Comparison of ENCODE assay signal across 8 cellular contexts in the genomic region with DNA sequence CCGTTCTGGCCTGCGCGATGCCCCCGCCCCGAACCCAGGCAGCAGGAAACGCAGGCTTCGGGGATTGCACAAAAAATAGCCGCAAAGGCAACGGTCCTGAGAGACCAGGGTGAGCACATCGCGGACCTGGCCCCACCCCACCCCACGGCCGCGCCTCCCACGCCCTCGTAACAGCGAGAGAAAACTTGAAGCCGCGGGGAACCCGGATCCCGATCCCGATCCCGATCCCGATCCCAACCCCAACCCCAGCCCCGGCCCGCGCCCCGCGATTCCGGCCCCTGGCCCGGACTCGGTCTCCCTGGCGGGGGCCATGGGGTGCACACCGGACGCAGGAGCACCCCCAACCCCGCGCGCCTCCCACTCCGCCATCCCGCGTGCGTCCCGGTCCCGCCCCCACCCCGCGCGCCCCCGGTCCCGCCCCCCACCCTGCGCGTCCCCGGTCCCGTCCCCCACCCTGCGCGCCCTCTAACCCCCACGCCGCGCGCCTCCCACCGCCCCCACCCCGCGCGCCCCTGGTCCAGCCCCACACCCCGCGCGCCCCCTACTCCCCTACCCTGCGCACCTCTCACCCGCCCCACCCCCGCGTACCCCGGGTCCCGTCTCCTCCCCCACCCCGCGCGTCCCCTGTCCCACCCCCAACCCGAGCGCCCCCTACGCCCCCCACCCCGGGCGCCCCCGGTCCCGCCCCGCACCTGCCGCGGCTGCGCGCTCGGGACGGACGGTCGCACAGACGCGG. TPM values are rescaled to one million over a fixed set of nuclear protein-coding genes. Genes with fewer than 3 reads are reported as not detected.
DNase-seq lines count a peak whose midpoint lies in the region; ATAC-seq and TF ChIP-seq lines count a peak whose summit lies in the region.

No MANE protein-coding gene starts in this region.

- no peaks in the 10 kb centered on the region for H3K9me3 ChIP-seq in CD4-positive, CD25-positive, alpha-beta regulatory T cell (ENCODE audit: control insufficient read depth in 2 of 2, low read length in 2 of 2)
- no peaks in the 10 kb centered on the region for H3K9me3 ChIP-seq in Karpas-422 (ENCODE audit: low read length)

- H3K36me3 Mint-ChIP-seq in CD4-positive, CD25-positive, alpha-beta regulatory T cell = peaks cover 10% of the 10 kb centered on the region
- H3K36me3 Mint-ChIP-seq in activated CD4-positive, alpha-beta memory T cell treated with anti-CD3 and anti-CD28 coated beads for 36 hours = peaks cover 61% of the 10 kb centered on the region
- H3K36me3 Mint-ChIP-seq in natural killer cell = no peaks in the 10 kb centered on the region

- peaks cover 4 to 53% (median 31%) of the 10 kb centered on the region in 4 donors for H3K4me1 Mint-ChIP-seq in CD4-positive, CD25-positive, alpha-beta regulatory T cell
- H3K4me1 Mint-ChIP-seq in activated CD4-positive, alpha-beta memory T cell treated with anti-CD3 and anti-CD28 coated beads for 36 hours (ENCODE audit: low read depth) = peaks cover 44% of the 10 kb centered on the region
- H3K4me1 Mint-ChIP-seq in natural killer cell = peaks cover 39 to 44% of the 10 kb centered on the region in 2 donors

- H3K27ac Mint-ChIP-seq in CD4-positive, CD25-positive, alpha-beta regulatory T cell = no peak overlapping the region
- H3K27ac Mint-ChIP-seq in activated CD4-positive, alpha-beta memory T cell treated with anti-CD3 and anti-CD28 coated beads for 36 hours = peak overlapping the region; percentile 95
- H3K27ac Mint-ChIP-seq in natural killer cell = peak overlapping the region; percentile 71 to 92

- H3K4me2 ChIP-seq in Karpas-422 (ENCODE audit: low read depth, low read length, poor library complexity, severe bottlenecking) = peak overlapping the region; percentile 88

- H2AFZ ChIP-seq in Karpas-422 (ENCODE audit: low read length) = no peak overlapping the region

- H3K4me1 ChIP-seq in CD4-positive, CD25-positive, alpha-beta regulatory T cell (ENCODE audit: control insufficient read depth, insufficient read depth, low read length, poor library complexity, severe bottlenecking) = peaks cover 56% of the 10 kb centered on the region
- H3K4me1 ChIP-seq in Karpas-422 (ENCODE audit: low read length) (peaks cover 56% of the 10 kb centered on the region), urinary bladder (ENCODE audit: insufficient read depth) (no peaks in the 10 kb centered on the region)

- peak; percentile 44 to 59 (median 50) for DNase-seq in CD4-positive, CD25-positive, alpha-beta regulatory T cell
- peak; percentile 78 for DNase-seq in Karpas-422
- peak; percentile 57 for DNase-seq in activated CD4-positive, alpha-beta memory T cell treated with anti-CD3 and anti-CD28 coated beads for 36 hours
- peak; percentile 37 for DNase-seq in natural killer cell

- H3K9me3 Mint-ChIP-seq in CD4-positive, CD25-positive, alpha-beta regulatory T cell = no peaks in the 10 kb centered on the region
- H3K9me3 Mint-ChIP-seq in activated CD4-positive, alpha-beta memory T cell treated with anti-CD3 and anti-CD28 coated beads for 36 hours = no peaks in the 10 kb centered on the region
- no peaks in the 10 kb centered on the region for H3K9me3 Mint-ChIP-seq in natural killer cell

- intact Hi-C loops in activated CD4-positive, alpha-beta memory T cell treated with anti-CD3 and anti-CD28 coated beads for 36 hours (cut with micrococcal nuclease) = loop anchor here (10.0 kb wide), 1 partner anchor 689 kb away; a partner anchor contains a TSS
- intact Hi-C loops in natural killer cell (cut with micrococcal nuclease) = loop anchor here (2.0 to 10.0 kb wide), 4 partner anchors 29 to 169 kb away; a partner anchor contains a TSS

- H4K20me1 ChIP-seq in Karpas-422 (ENCODE audit: insufficient read depth, low read depth, low read length) = peaks cover 33% of the 10 kb centered on the region

- CTCF ChIA-PET in activated CD4-positive, alpha-beta memory T cell treated with anti-CD3 and anti-CD28 coated beads for 36 hours (lab: Charles Lee) = interaction anchor here (0.9 to 8.1 kb wide), 3 partner anchors 19 to 188 kb away, joined by 3 to 103 read pairs (median 20); a partner anchor contains a TSS

- no peaks in the 10 kb centered on the region for H3K27me3 ChIP-seq in CD4-positive, CD25-positive, alpha-beta regulatory T cell (ENCODE audit: control insufficient read depth, insufficient read depth, low read length)
- no peaks in the 10 kb centered on the region for H3K27me3 ChIP-seq in Karpas-422 (ENCODE audit: low read length)

- no peak for TF ChIP-seq CTCF in natural killer cell (IDR thresholded peaks at IDR 0.05)

- H3K36me3 ChIP-seq in CD4-positive, CD25-positive, alpha-beta regulatory T cell (ENCODE audit: control insufficient read depth, insufficient read depth, low read length) = peaks cover 27% of the 10 kb centered on the region
- H3K36me3 ChIP-seq in Karpas-422 (ENCODE audit: insufficient read depth, low read length) (peaks cover 28% of the 10 kb centered on the region; the same call in 1 of the 2 replicates), urinary bladder (ENCODE audit: insufficient read depth) (peaks cover 1% of the 10 kb centered on the region)

- H3K9me2 ChIP-seq in Karpas-422 (replicated peaks; ENCODE audit: insufficient read depth, low read length) = no peaks in the 10 kb centered on the region

- H3K4me3 Mint-ChIP-seq in CD4-positive, CD25-positive, alpha-beta regulatory T cell = peak overlapping the region; percentile 82 to 97 (median 88)
- peak overlapping the region; percentile 98 for H3K4me3 Mint-ChIP-seq in activated CD4-positive, alpha-beta memory T cell treated with anti-CD3 and anti-CD28 coated beads for 36 hours
- H3K4me3 Mint-ChIP-seq in natural killer cell = peak overlapping the region; percentile 78

- no peak overlapping the region for H3K4me3 ChIP-seq in CD4-positive, CD25-positive, alpha-beta regulatory T cell (ENCODE audit: low read depth, low read length)
- H3K4me3 ChIP-seq in Karpas-422 (ENCODE audit: low read length) = peak overlapping the region; percentile 81
- H3K4me3 ChIP-seq in urinary bladder (ENCODE audit: low read depth, low read length) = peak overlapping the region; percentile 60

- 2% methylated on average over 90 of the region's 93 CpGs for WGBS in urinary bladder

- peak in 1 of 2 donors; percentile 3 for ATAC-seq in CD4-positive, CD25-positive, alpha-beta regulatory T cell (ENCODE audit: low read depth in 2 of 2)
- ATAC-seq in esophagus mucosa = peak; percentile 15
- peak; percentile 14 to 40 (median 24) for ATAC-seq in natural killer cell
- ATAC-seq in GM21528 (IDR thresholded peaks at IDR 0.05; ENCODE audit: low FRiP score, unreplicated experiment) = no peak
- no peak for ATAC-seq in HG02981 (IDR thresholded peaks at IDR 0.05; ENCODE audit: unreplicated experiment)

- peak overlapping the region; percentile 87 for H3K9ac ChIP-seq in Karpas-422 (ENCODE audit: low read length)

- peaks cover 5% of the 10 kb centered on the region for H3K27me3 Mint-ChIP-seq in CD4-positive, CD25-positive, alpha-beta regulatory T cell
- no peaks in the 10 kb centered on the region for H3K27me3 Mint-ChIP-seq in activated CD4-positive, alpha-beta memory T cell treated with anti-CD3 and anti-CD28 coated beads for 36 hours
- H3K27me3 Mint-ChIP-seq in natural killer cell (ENCODE audit: low read depth in 2 of 2) = no peaks in the 10 kb centered on the region

- peak overlapping the region; percentile 89 for H3K27ac ChIP-seq in CD4-positive, CD25-positive, alpha-beta regulatory T cell (ENCODE audit: insufficient read depth, low read length, poor library complexity, severe bottlenecking)
- H3K27ac ChIP-seq in Karpas-422 (ENCODE audit: low read length) = peak overlapping the region; percentile 81
- peak overlapping the region; percentile 70 for H3K27ac ChIP-seq in urinary bladder (ENCODE audit: low read depth)

- POLR2A ChIA-PET in activated CD4-positive, alpha-beta memory T cell treated with anti-CD3 and anti-CD28 coated beads for 36 hours (lab: Charles Lee) = interaction anchor here (0.6 to 7.5 kb wide), 6 partner anchors 18 to 398 kb away, joined by 3 to 144 read pairs (median 34); a partner anchor contains a TSS

- H3K79me2 ChIP-seq in Karpas-422 (ENCODE audit: low read length) = peaks cover 13% of the 10 kb centered on the region; the same call in 1 of the 2 replicates

RNA-seq across cellular contexts. Expression of a gene that starts 29.0 kb away (rescaled TPM):
- 25.8 TPM for total RNA-seq in CD4-positive, CD25-positive, alpha-beta regulatory T cell
- 10 to 100 TPM in 2 of 4 donors, 1 to 10 TPM in 2; 7.6 to 15.0 (median 9.7) TPM for polyA plus RNA-seq in CD4-positive, CD25-positive, alpha-beta regulatory T cell
- total RNA-seq in Karpas-422 (2014; rRNA removed; shearing (Covaris generic); ENCODE audit: low replicate concordance) = 19.2 and 27.6 TPM in 2 replicates
- 10 to 100 TPM; 67.4 to 73.4 TPM for total RNA-seq in activated CD4-positive, alpha-beta memory T cell treated with anti-CD3 and anti-CD28 coated beads for 36 hours
- total RNA-seq in esophagus mucosa = 28.7 TPM
- total RNA-seq in natural killer cell = 10 to 100 TPM; 20.9 to 25.0 (median 21.1) TPM
- total RNA-seq in urinary bladder = 11.3 TPM
- 17.0 TPM for polyA plus RNA-seq in urinary bladder

RNA-seq across cellular contexts. Expression of a gene that starts 29.1 kb away (rescaled TPM):
- 2.8 TPM for total RNA-seq in CD4-positive, CD25-positive, alpha-beta regulatory T cell
- 1 to 10 TPM in 2 of 4 donors, under 1 TPM in 2; 0.64 to 1.3 (median 1.0) TPM for polyA plus RNA-seq in CD4-positive, CD25-positive, alpha-beta regulatory T cell
- 3.0 and 3.8 TPM in 2 replicates for total RNA-seq in Karpas-422 (2014; rRNA removed; shearing (Covaris generic); ENCODE audit: low replicate concordance)
- 1 to 10 TPM; 2.3 to 3.0 TPM for total RNA-seq in activated CD4-positive, alpha-beta memory T cell treated with anti-CD3 and anti-CD28 coated beads for 36 hours
- total RNA-seq in esophagus mucosa = 2.0 TPM
- 1 to 10 TPM; 2.0 to 6.4 (median 5.1) TPM for total RNA-seq in natural killer cell
- 9.9 TPM for total RNA-seq in urinary bladder
- 3.1 TPM for polyA plus RNA-seq in urinary bladder

Comparison
In these comparisons a context has a peak if more than half of its experiments do, and no peak if none do; other contexts are left out.
1. ATAC-seq: peak in esophagus mucosa (single experiment) and natural killer cell (3 of 3); none in GM21528 (single experiment) and HG02981 (single experiment).
2. H3K27ac Mint-ChIP-seq: peak in activated CD4-positive, alpha-beta memory T cell treated with anti-CD3 and anti-CD28 coated beads for 36 hours (single experiment) and natural killer cell (2 of 2); none in CD4-positive, CD25-positive, alpha-beta regulatory T cell (0 of 3).
3. Peak in every context shown above with its lines, with median percentiles within 50 percentile points of each other: DNase-seq, H3K27ac ChIP-seq and H3K4me3 Mint-ChIP-seq.